22 cellular contexts compared by ENCODE assay signal in the genomic region with DNA sequence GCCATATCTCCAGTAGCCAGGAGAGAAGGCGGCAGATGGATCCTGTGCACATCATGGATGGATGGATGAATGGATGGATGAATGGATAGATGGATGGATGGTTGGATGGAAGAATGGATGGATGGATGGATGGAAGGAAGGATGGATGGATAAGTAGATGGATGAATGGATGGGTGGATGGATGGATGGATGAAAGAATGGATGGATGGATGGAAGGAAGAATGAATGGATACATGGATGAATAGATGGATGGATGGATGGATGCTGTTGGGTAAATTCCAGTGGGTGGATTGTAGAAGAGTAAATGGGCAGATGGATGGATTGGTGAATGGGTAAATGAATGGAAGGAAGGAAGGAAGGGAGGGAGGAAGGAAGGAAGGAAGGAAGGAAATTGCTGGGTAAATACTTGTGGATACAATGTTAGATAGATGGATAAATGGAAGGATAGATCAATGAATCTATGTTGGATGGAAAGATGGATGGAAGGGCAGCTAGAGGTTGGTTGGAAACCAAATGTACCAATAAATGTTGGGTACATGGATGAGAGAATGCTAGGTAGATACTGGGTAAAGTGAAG. TPM values are rescaled to one million over a fixed set of nuclear protein-coding genes. Genes with fewer than 3 reads are reported as not detected.
"Had no signal": no experiment of that assay in that cellular context is flagged by ENCODE, and none has a peak within 500 bp of the region (broad histone marks: within the 10 kb centered on the region; RNA-seq: fewer than 3 reads in every experiment).

No MANE protein-coding gene starts in this region.

- FAIRE-seq: K562 had no signal

- H3K9ac ChIP-seq: KMS-11, SK-N-SH had no signal

- H3K9me3 ChIP-seq: SK-N-SH had no signal

- H3K4me3 ChIP-seq: K562 had no signal

- DNase-seq: Kasumi-1, MM.1S, NCI-H1092 treated with DMSO at 0.1 percent for 48 hours, NCI-H1436, NCI-H187, NCI-H2029, NCI-H2081 treated with DMSO at 0.1 percent for 48 hours, NCI-H2171, NCI-H226, NCI-H446, NCI-H510A, NCI-H524 treated with DMSO at 0.1 percent for 48 hours, NCI-H69, NCI-H774, SHP77, SK-N-SH, SW 1271 had no signal

- H3K27ac ChIP-seq: HL-60, KMS-11, RWPE1 had no signal

- H3K4me2 ChIP-seq: KMS-11, SK-N-SH had no signal

- ATAC-seq: K562 had no signal

RNA-seq across cellular contexts. Expression of gene PTGIS, which starts 19.5 kb away (rescaled TPM):
- total RNA-seq: K562 had no signal
- polyA plus RNA-seq: IgD-negative memory B cell, K562 had no signal
